Comparison of ENCODE assay signal across 1 cellular context in the genomic region with DNA sequence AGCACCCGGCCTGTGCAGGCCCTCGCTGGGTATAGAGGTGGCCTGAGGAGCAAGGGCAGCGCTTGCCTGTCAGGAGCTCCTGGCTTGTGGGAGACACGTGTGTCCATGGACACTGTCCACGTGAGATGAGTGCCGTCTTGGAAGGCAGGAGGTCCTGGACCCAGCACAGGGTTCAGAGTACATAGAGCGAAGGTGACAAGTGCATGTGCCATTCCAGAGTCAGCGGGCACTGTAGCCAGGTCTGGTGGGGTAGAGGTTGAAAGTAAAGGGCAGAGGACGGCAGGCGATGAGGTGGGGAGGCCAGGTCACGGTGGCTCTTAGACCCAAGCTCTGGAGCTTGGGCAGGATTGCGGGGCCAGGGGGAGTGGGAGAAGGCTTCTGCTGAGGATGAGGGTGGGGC.
TF ChIP-seq lines count a peak whose summit lies in the region.

No MANE protein-coding gene starts in this region.

TF ChIP-seq in K562, 482 proteins besides CTCF, POLR2A, EP300 and RAD21:
- TF ChIP-seq PTBP1 (IDR thresholded peaks at IDR 0.05; ENCODE audit: low read depth, low read length) (no peak), ZNF445 (CRISPR knock-in tag; IDR thresholded peaks at IDR 0.05; ENCODE audit: low read depth) (no peak), DPF2 (IDR thresholded peaks at IDR 0.05) (no peak), MCM7 (IDR thresholded peaks at IDR 0.05) (no peak), HNRNPL (IDR thresholded peaks at IDR 0.05; ENCODE audit: low read depth, low read length) (no peak), FOXA1 (IDR thresholded peaks at IDR 0.05; ENCODE audit: borderline replicate concordance) (no peak), ADNP (tag; IDR thresholded peaks at IDR 0.05) (no peak), BDP1 (IDR thresholded peaks at IDR 0.05; ENCODE audit: insufficient read depth, insufficient read length) (no peak)
- TF ChIP-seq, protein P1, sequence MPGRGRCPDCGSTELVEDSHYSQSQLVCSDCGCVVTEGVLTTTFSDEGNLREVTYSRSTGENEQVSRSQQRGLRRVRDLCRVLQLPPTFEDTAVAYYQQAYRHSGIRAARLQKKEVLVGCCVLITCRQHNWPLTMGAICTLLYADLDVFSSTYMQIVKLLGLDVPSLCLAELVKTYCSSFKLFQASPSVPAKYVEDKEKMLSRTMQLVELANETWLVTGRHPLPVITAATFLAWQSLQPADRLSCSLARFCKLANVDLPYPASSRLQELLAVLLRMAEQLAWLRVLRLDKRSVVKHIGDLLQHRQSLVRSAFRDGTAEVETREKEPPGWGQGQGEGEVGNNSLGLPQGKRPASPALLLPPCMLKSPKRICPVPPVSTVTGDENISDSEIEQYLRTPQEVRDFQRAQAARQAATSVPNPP (IDR thresholded peaks at IDR 0.05; ENCODE audit: borderline replicate concordance, insufficient read depth, insufficient read length): no peak
- TF ChIP-seq, protein P2, sequence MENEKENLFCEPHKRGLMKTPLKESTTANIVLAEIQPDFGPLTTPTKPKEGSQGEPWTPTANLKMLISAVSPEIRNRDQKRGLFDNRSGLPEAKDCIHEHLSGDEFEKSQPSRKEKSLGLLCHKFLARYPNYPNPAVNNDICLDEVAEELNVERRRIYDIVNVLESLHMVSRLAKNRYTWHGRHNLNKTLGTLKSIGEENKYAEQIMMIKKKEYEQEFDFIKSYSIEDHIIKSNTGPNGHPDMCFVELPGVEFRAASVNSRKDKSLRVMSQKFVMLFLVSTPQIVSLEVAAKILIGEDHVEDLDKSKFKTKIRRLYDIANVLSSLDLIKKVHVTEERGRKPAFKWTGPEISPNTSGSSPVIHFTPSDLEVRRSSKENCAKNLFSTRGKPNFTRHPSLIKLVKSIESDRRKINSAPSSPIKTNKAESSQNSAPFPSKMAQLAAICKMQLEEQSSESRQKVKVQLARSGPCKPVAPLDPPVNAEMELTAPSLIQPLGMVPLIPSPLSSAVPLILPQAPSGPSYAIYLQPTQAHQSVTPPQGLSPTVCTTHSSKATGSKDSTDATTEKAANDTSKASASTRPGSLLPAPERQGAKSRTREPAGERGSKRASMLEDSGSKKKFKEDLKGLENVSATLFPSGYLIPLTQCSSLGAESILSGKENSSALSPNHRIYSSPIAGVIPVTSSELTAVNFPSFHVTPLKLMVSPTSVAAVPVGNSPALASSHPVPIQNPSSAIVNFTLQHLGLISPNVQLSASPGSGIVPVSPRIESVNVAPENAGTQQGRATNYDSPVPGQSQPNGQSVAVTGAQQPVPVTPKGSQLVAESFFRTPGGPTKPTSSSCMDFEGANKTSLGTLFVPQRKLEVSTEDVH (IDR thresholded peaks at IDR 0.05; ENCODE audit: low read depth, partially characterized antibody): no peak
- TF ChIP-seq, protein P3, sequence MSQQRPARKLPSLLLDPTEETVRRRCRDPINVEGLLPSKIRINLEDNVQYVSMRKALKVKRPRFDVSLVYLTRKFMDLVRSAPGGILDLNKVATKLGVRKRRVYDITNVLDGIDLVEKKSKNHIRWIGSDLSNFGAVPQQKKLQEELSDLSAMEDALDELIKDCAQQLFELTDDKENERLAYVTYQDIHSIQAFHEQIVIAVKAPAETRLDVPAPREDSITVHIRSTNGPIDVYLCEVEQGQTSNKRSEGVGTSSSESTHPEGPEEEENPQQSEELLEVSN (IDR thresholded peaks at IDR 0.05; ENCODE audit: borderline replicate concordance in 1 of 2, extremely low read depth in 1 of 2, insufficient read depth in 1 of 2, insufficient read length in 1 of 2, low read depth in 1 of 2, low read length in 1 of 2, poor library complexity in 1 of 2, severe bottlenecking in 1 of 2): no peak
- TF ChIP-seq, protein P4, sequence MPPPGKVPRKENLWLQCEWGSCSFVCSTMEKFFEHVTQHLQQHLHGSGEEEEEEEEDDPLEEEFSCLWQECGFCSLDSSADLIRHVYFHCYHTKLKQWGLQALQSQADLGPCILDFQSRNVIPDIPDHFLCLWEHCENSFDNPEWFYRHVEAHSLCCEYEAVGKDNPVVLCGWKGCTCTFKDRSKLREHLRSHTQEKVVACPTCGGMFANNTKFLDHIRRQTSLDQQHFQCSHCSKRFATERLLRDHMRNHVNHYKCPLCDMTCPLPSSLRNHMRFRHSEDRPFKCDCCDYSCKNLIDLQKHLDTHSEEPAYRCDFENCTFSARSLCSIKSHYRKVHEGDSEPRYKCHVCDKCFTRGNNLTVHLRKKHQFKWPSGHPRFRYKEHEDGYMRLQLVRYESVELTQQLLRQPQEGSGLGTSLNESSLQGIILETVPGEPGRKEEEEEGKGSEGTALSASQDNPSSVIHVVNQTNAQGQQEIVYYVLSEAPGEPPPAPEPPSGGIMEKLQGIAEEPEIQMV (tag; conservative IDR thresholded peaks at IDR 0.05; ENCODE audit: low read depth): no peak
- TF ChIP-seq, protein P5, sequence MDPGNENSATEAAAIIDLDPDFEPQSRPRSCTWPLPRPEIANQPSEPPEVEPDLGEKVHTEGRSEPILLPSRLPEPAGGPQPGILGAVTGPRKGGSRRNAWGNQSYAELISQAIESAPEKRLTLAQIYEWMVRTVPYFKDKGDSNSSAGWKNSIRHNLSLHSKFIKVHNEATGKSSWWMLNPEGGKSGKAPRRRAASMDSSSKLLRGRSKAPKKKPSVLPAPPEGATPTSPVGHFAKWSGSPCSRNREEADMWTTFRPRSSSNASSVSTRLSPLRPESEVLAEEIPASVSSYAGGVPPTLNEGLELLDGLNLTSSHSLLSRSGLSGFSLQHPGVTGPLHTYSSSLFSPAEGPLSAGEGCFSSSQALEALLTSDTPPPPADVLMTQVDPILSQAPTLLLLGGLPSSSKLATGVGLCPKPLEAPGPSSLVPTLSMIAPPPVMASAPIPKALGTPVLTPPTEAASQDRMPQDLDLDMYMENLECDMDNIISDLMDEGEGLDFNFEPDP (CRISPR knock-in tag; IDR thresholded peaks at IDR 0.05): no peak
TF ChIP-seq in K562: peak in this region for 0.
